3 cellular contexts compared by ENCODE assay signal in genomic region chr4:94368459-94368858, GRCh38. TPM values are rescaled to one million over a fixed set of nuclear protein-coding genes. Genes with fewer than 3 reads are reported as not detected.
"Had no signal": no experiment of that assay in that cellular context is flagged by ENCODE, and none has a peak within 500 bp of the region (broad histone marks: within the 10 kb centered on the region; RNA-seq: fewer than 3 reads in every experiment).

No MANE protein-coding gene starts in this region.

- H3K4me3 ChIP-seq: GM12878 had no signal

- DNase-seq: GDM1, GF-D8 had no signal

RNA-seq across cellular contexts. Expression of gene HPGDS, which starts 25.8 kb away (rescaled TPM):
- polyA plus RNA-seq: GM12878 had no signal
